Comparison of ENCODE assay signal across 5 cellular contexts in the genomic region with DNA sequence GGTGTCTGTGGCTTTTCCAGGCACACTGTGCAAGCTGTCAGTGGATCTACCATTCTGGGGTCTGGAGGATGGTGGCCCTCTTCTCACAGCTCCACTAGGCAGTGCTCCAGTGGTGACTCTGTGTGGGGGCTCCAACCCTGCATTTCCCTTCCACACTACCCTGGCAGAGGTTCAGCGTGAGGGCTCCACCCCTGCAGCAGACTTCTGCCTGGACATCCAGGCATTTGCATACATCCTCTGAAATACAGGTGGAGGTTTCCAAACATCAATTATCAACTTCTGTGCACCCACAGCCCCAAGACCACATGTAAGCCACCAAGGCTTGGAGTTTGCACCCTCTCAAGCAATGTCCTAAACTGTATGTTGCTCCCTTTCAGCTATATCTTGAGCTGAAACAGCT.
DNase-seq lines count a peak whose midpoint lies in the region; ATAC-seq, FAIRE-seq and TF ChIP-seq lines count a peak whose summit lies in the region.
"Not testable (repeated sequence)": the region's sequence is repeated elsewhere in the genome, so short reads cannot be mapped to it uniquely, and the experiment has no call there.

No MANE protein-coding gene starts in this region.

- H4K20me1 ChIP-seq in GM12878 (ENCODE audit: control insufficient read depth, insufficient read depth); K562 (replicated peaks; ENCODE audit: control insufficient read depth, insufficient read depth, low read length): not testable (repeated sequence)

- in situ Hi-C loops in GM12878 (cut with MboI); K562 (cut with MboI): not testable (repeated sequence)

- H3K56ac ChIP-seq in mesendoderm (ENCODE audit: low read length): not testable (repeated sequence)

- H3K27ac ChIP-seq in HEK293 (ENCODE audit: extremely low read depth, low read depth, low read length); GM12878 (ENCODE audit: control insufficient read depth, insufficient read depth); K562 (ENCODE audit: extremely low read depth, low read depth, low read length); endodermal cell (ENCODE audit: low read depth, low read length); mesendoderm (ENCODE audit: low read depth, low read length): not testable (repeated sequence)

- CTCF ChIA-PET in HEK293 (lab: Yijun Ruan, JAX); GM12878 (lab: Yijun Ruan, JAX); K562 (lab: Yijun Ruan, JAX; ENCODE audit: low intra/inter-chr PET ratio): not testable (repeated sequence)

- POLR2A ChIA-PET in HEK293 (lab: Yijun Ruan, JAX); GM12878 (lab: Charles Lee); K562 (lab: Yijun Ruan, JAX): not testable (repeated sequence)

- TF ChIP-seq EP300 in GM12878 (IDR thresholded peaks at IDR 0.05; ENCODE audit: borderline replicate concordance in 1 of 2, control insufficient read depth in 1 of 2, low read depth in 2 of 2, low read length in 2 of 2); K562 (IDR thresholded peaks at IDR 0.05; ENCODE audit: low read length): not testable (repeated sequence)

- not testable (repeated sequence) for H3K23ac ChIP-seq in mesendoderm (ENCODE audit: low read length)

- TF ChIP-seq RAD21 in GM12878 (IDR thresholded peaks at IDR 0.05; ENCODE audit: insufficient read depth, low read depth, low read length); K562 (CRISPR knock-in tag; conservative IDR thresholded peaks at IDR 0.05 in 1 of 2, IDR thresholded peaks at IDR 0.05 in 1 of 2): not testable (repeated sequence)

- not testable (repeated sequence) for H3K4ac ChIP-seq in mesendoderm (ENCODE audit: low read depth, low read length)

- H3K36me3 ChIP-seq in HEK293 (ENCODE audit: control insufficient read depth in 2 of 2, insufficient read depth in 1 of 2, low read length in 2 of 2); GM12878 (ENCODE audit: control insufficient read depth in 2 of 2, insufficient read depth in 2 of 2, low read length in 1 of 2); K562 (ENCODE audit: control insufficient read depth, insufficient read depth, low read length); endodermal cell (ENCODE audit: control insufficient read depth, insufficient read depth, low read length); mesendoderm (ENCODE audit: control insufficient read depth, insufficient read depth, low read length): not testable (repeated sequence)

- not testable (repeated sequence) for H2BK120ac ChIP-seq in mesendoderm (ENCODE audit: low read depth, low read length)

- H3K9me3 Mint-ChIP-seq in endodermal cell: peaks cover 64% of the 10 kb centered on the region

- not testable (repeated sequence) for H3K79me1 ChIP-seq in mesendoderm (ENCODE audit: low read length)

- H3K27me3 ChIP-seq in GM12878 (replicated peaks in 1 of 2; ENCODE audit: control insufficient read depth in 2 of 2, insufficient read depth in 2 of 2, low read length in 1 of 2); K562 (ENCODE audit: control insufficient read depth in 2 of 2, insufficient read depth in 2 of 2, low read length in 2 of 2); endodermal cell (ENCODE audit: control insufficient read depth, insufficient read depth, low read length, poor library complexity, severe bottlenecking); mesendoderm (ENCODE audit: insufficient read depth, low read length, poor library complexity): not testable (repeated sequence)

- RAD21 ChIA-PET in GM12878 (lab: Charles Lee; ENCODE audit: unreplicated experiment): not testable (repeated sequence)

- H3K4me3 ChIP-seq in HEK293 (ENCODE audit: low read depth, low read length); GM12878; K562: not testable (repeated sequence)
- peak overlapping the region; percentile 65 for H3K4me3 ChIP-seq in endodermal cell (ENCODE audit: low read length)
- peak overlapping the region; percentile 9 for H3K4me3 ChIP-seq in mesendoderm (ENCODE audit: low read length)

- not testable (repeated sequence) for H3K18ac ChIP-seq in mesendoderm (ENCODE audit: low read length)

- H3K4me2 ChIP-seq in GM12878 (ENCODE audit: control insufficient read depth, insufficient read depth); K562 (ENCODE audit: insufficient read depth, low read length); mesendoderm (ENCODE audit: low read length): not testable (repeated sequence)

- not testable (repeated sequence) for H3K9ac ChIP-seq in GM12878 (ENCODE audit: control insufficient read depth, insufficient read depth, low read length); K562 (ENCODE audit: insufficient read depth in 1 of 2, low read depth in 2 of 2, low read length in 2 of 2); endodermal cell (ENCODE audit: extremely low read depth, low read length, poor library complexity, severe bottlenecking); mesendoderm (ENCODE audit: low read length)

- WGBS in GM12878 (ENCODE audit: insufficient coverage, insufficient replicate concordance, low lambda C conversion rate, missing lambda C conversion rate): 8% methylated on average over 1 of the region's 1 CpG
- WGBS in K562 (ENCODE audit: insufficient coverage, low coverage, missing lambda C conversion rate): 10% methylated on average over 1 of the region's 1 CpG
- WGBS in endodermal cell (ENCODE audit: insufficient coverage in 1 of 2, insufficient read length in 1 of 2), 2 experiments: 100% methylated on average over 1 of the region's 1 CpG
- no CpG with 5 or more reads among the region's 1 CpG for WGBS in mesendoderm (ENCODE audit: extremely low coverage, insufficient coverage, low lambda C conversion rate)

- peaks cover 28% of the 10 kb centered on the region for H3K4me1 Mint-ChIP-seq in endodermal cell

- TF ChIP-seq CTCF in HEK293 (tag by site-specific recombination; IDR thresholded peaks at IDR 0.05); GM12878 (IDR thresholded peaks at IDR 0.05 in 2 of 3, conservative IDR thresholded peaks at IDR 0.05 in 1 of 3; ENCODE audit: control insufficient read depth in 2 of 3, extremely low read depth in 1 of 3, insufficient read depth in 1 of 3, low read depth in 3 of 3, low read length in 3 of 3); K562 (IDR thresholded peaks at IDR 0.05 in 2 of 3, conservative IDR thresholded peaks at IDR 0.05 in 1 of 3; ENCODE audit: insufficient read depth in 2 of 3, low read depth in 1 of 3, low read length in 3 of 3); endodermal cell (conservative IDR thresholded peaks at IDR 0.05): not testable (repeated sequence)

- not testable (repeated sequence) for BruUV-seq in GM12878 (replicated peaks; lab: Mats Ljungman, UMichigan); K562 (replicated peaks; lab: Mats Ljungman, UMichigan)

- H3K27me3 Mint-ChIP-seq in endodermal cell (ENCODE audit: insufficient read depth): not testable (repeated sequence)

- not testable (repeated sequence) for DNase-seq in GM12878 (ENCODE audit: low read depth, low spot score); endodermal cell; mesendoderm
- peak in 1 of 4 experiments; percentile 3 for DNase-seq in K562 (ENCODE audit: extremely low read depth in 1 of 4, low spot score in 3 of 4)

- not testable (repeated sequence) for H3K27ac Mint-ChIP-seq in endodermal cell

- H4K8ac ChIP-seq in mesendoderm (ENCODE audit: low read depth, low read length): not testable (repeated sequence)

- not testable (repeated sequence) for H2BK15ac ChIP-seq in mesendoderm (replicated peaks; ENCODE audit: low read depth)

- not testable (repeated sequence) for H3K4me3 Mint-ChIP-seq in endodermal cell

- H3K4me1 ChIP-seq in HEK293 (ENCODE audit: control insufficient read depth, insufficient read depth, low read length); GM12878 (ENCODE audit: control insufficient read depth, insufficient read depth, low read length); K562 (replicated peaks in 1 of 2; ENCODE audit: control insufficient read depth in 2 of 2, insufficient read depth in 2 of 2, low read length in 2 of 2); endodermal cell (ENCODE audit: control insufficient read depth, insufficient read depth, low read length); mesendoderm (ENCODE audit: control insufficient read depth, low read depth, low read length): not testable (repeated sequence)

- H3K36me3 Mint-ChIP-seq in endodermal cell (ENCODE audit: low read depth): peaks cover 40% of the 10 kb centered on the region

- not testable (repeated sequence) for ATAC-seq in GM12878, K562

- intact Hi-C loops in GM12878 (cut with micrococcal nuclease; ENCODE audit: unreplicated experiment); K562 (cut with micrococcal nuclease): not testable (repeated sequence)

- not testable (repeated sequence) for H4K5ac ChIP-seq in mesendoderm (ENCODE audit: low read length)

- H3K79me2 ChIP-seq in GM12878 (ENCODE audit: control insufficient read depth, insufficient read depth, low read length); K562 (ENCODE audit: control insufficient read depth, insufficient read depth, low read length); mesendoderm (ENCODE audit: control insufficient read depth, insufficient read depth, low read length): not testable (repeated sequence)

- not testable (repeated sequence) for H3K9me1 ChIP-seq in K562 (ENCODE audit: control insufficient read depth, insufficient read depth, low read length)

- SMC1A ChIA-PET in GM12878 (lab: Charles Lee; ENCODE audit: uncharacterized antibody, unreplicated experiment): not testable (repeated sequence)

- not testable (repeated sequence) for H2BK5ac ChIP-seq in mesendoderm (ENCODE audit: low read length)

- not testable (repeated sequence) for H2AFZ ChIP-seq in GM12878 (ENCODE audit: control insufficient read depth, low read depth, low read length); K562 (ENCODE audit: low read depth, low read length)

- TF ChIP-seq POLR2A in GM12878 (IDR thresholded peaks at IDR 0.05; ENCODE audit: low read depth, low read length); K562 (conservative IDR thresholded peaks at IDR 0.05): not testable (repeated sequence)

- H3K9me3 ChIP-seq in HEK293 (ENCODE audit: control insufficient read depth, insufficient read depth, low read depth, low read length); GM12878 (replicated peaks; ENCODE audit: control insufficient read depth, insufficient read depth, low read length); K562 (replicated peaks; ENCODE audit: control insufficient read depth, insufficient read depth, low read depth, low read length): not testable (repeated sequence)
- peaks cover 76% of the 10 kb centered on the region for H3K9me3 ChIP-seq in endodermal cell (ENCODE audit: control insufficient read depth, low read length)

- H2AK5ac ChIP-seq in mesendoderm (ENCODE audit: low read length): not testable (repeated sequence)

- not testable (repeated sequence) for FAIRE-seq in GM12878 (lab: Jason Lieb, UNC); K562 (lab: Jason Lieb, UNC)
